ENCODE assay signal across 7 cellular contexts in the genomic region with DNA sequence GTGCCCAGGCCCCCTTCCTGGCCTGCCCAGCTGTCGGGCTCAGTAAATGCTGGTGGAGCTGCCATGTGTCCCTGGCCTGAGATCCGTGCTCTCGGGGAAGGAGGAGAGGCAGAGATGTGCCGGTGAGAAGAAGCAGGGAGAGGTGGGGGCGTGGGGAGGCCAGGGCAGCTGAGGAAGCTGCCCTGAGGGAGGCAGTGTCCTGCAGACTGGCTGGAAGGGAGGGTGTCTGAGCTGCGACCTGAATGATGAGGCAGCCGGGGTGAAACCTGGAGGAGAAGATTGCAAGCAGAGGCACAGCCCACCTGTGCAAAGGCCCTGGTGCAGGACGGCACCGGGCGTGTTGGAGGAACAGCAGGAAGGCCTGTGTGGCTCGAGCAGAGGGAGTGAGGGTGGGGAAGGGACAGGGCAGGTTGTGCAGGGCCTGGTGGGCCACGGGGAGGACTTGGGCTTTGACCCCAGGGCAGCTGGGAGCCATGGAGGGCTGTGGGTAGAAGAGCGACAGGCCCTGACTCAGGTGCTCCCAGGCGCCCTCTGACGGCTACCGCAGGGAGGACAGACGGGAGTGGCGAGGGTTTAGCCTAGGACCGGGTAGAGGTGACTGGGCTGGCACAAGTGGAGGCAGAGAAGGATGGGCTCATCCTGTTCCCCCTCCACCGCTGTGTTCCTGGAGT. TPM values are rescaled to one million over a fixed set of nuclear protein-coding genes. Genes with fewer than 3 reads are reported as not detected.
DNase-seq lines count a peak whose midpoint lies in the region; ATAC-seq and TF ChIP-seq lines count a peak whose summit lies in the region.

No MANE protein-coding gene starts in this region.

- no peaks in the 10 kb centered on the region for H3K4me1 ChIP-seq in suprapubic skin

- no peaks in the 10 kb centered on the region for H3K4me1 Mint-ChIP-seq in activated CD8-positive, alpha-beta T cell treated with anti-CD3 and anti-CD28 coated beads for 36 hours (ENCODE audit: low read depth)
- peaks cover 5% of the 10 kb centered on the region for H3K4me1 Mint-ChIP-seq in endothelial cell (ENCODE audit: unreplicated experiment)
- H3K4me1 Mint-ChIP-seq in nephron: no peaks in the 10 kb centered on the region

- H3K4me3 ChIP-seq in NB4 (ENCODE audit: low read depth, low read length) (no peak overlapping the region), suprapubic skin (no peak overlapping the region)

- TF ChIP-seq EP300 in suprapubic skin (IDR thresholded peaks at IDR 0.05): no peak

- CTCF ChIA-PET in activated CD8-positive, alpha-beta T cell treated with anti-CD3 and anti-CD28 coated beads for 36 hours (lab: Charles Lee): interaction anchor here (0.7 to 1.4 kb wide), 5 partner anchors 10 to 135 kb away, joined by 3 to 6 read pairs (median 4); a partner anchor contains a TSS

- in situ Hi-C loops in GM13976 (cut with MboI; ENCODE audit: low sequenced_read_pairs, unreplicated experiment): no loop called here

- H3K4me3 Mint-ChIP-seq in activated CD8-positive, alpha-beta T cell treated with anti-CD3 and anti-CD28 coated beads for 36 hours: no peak overlapping the region
- H3K4me3 Mint-ChIP-seq in endothelial cell (ENCODE audit: unreplicated experiment) (no peak overlapping the region), nephron (no peak overlapping the region)

- DNase-seq in GM13976 (ENCODE audit: low spot score) (peak; percentile 89), NB4 (ENCODE audit: low read depth) (peak; percentile 57), endothelial cell (ENCODE audit: low spot score) (peak; percentile 72), suprapubic skin (ENCODE audit: low spot score in 2 of 2) (no peak)
- DNase-seq in activated CD8-positive, alpha-beta T cell treated with anti-CD3 and anti-CD28 coated beads for 36 hours: peak; percentile 84

- peaks cover 33% of the 10 kb centered on the region for H3K36me3 ChIP-seq in suprapubic skin

- no peaks in the 10 kb centered on the region for H3K9me3 ChIP-seq in suprapubic skin

- peak; percentile 82 for TF ChIP-seq CTCF in GM13976 (IDR thresholded peaks at IDR 0.05; ENCODE audit: borderline replicate concordance, control extremely low read depth, extremely low read depth, insufficient read depth, missing control alignments)
- TF ChIP-seq CTCF in NB4 (IDR thresholded peaks at IDR 0.05; ENCODE audit: low read depth, low read length): peak; percentile 67
- TF ChIP-seq CTCF in activated CD8-positive, alpha-beta T cell treated with anti-CD3 and anti-CD28 coated beads for 36 hours (IDR thresholded peaks at IDR 0.05): peak; percentile 70
- peak; percentile 25 for TF ChIP-seq CTCF in endothelial cell (IDR thresholded peaks at IDR 0.05; ENCODE audit: unreplicated experiment)
- TF ChIP-seq CTCF in nephron (IDR thresholded peaks at IDR 0.05; ENCODE audit: unreplicated experiment in 3 of 3): peak; percentile 40 to 50 (median 43)
- peak; percentile 6 to 68 for TF ChIP-seq CTCF in suprapubic skin (IDR thresholded peaks at IDR 0.05)

- ATAC-seq in activated CD8-positive, alpha-beta T cell treated with anti-CD3 and anti-CD28 coated beads for 36 hours: peak; percentile 98
- ATAC-seq in GM21423 (IDR thresholded peaks at IDR 0.05; ENCODE audit: unreplicated experiment): no peak

- no peaks in the 10 kb centered on the region for H3K27me3 Mint-ChIP-seq in activated CD8-positive, alpha-beta T cell treated with anti-CD3 and anti-CD28 coated beads for 36 hours
- peaks cover 9% of the 10 kb centered on the region for H3K27me3 Mint-ChIP-seq in endothelial cell (ENCODE audit: unreplicated experiment)
- H3K27me3 Mint-ChIP-seq in nephron (ENCODE audit: low read depth): no peaks in the 10 kb centered on the region

- H3K27ac ChIP-seq in suprapubic skin: no peak overlapping the region

- intact Hi-C loops in activated CD8-positive, alpha-beta T cell treated with anti-CD3 and anti-CD28 coated beads for 36 hours (cut with micrococcal nuclease): no loop called here

- H3K9me3 Mint-ChIP-seq in activated CD8-positive, alpha-beta T cell treated with anti-CD3 and anti-CD28 coated beads for 36 hours: no peaks in the 10 kb centered on the region
- H3K9me3 Mint-ChIP-seq in endothelial cell (ENCODE audit: unreplicated experiment) (no peaks in the 10 kb centered on the region), nephron (no peaks in the 10 kb centered on the region)

- TF ChIP-seq POLR2A in NB4 (IDR thresholded peaks at IDR 0.05; ENCODE audit: extremely low read depth, insufficient read length) (no peak), suprapubic skin (IDR thresholded peaks at IDR 0.05) (no peak)

- no peaks in the 10 kb centered on the region for H3K27me3 ChIP-seq in suprapubic skin

- POLR2A ChIA-PET in activated CD8-positive, alpha-beta T cell treated with anti-CD3 and anti-CD28 coated beads for 36 hours (lab: Charles Lee): interaction anchor here (0.6 to 0.7 kb wide), 2 partner anchors 23 to 371 kb away, joined by 3 read pairs; no protein-coding TSS in a partner anchor

- WGBS in suprapubic skin: 45% methylated on average over 19 of the region's 20 CpGs

- H3K27ac Mint-ChIP-seq in activated CD8-positive, alpha-beta T cell treated with anti-CD3 and anti-CD28 coated beads for 36 hours: no peak overlapping the region
- H3K27ac Mint-ChIP-seq in endothelial cell (ENCODE audit: unreplicated experiment) (no peak overlapping the region), nephron (no peak overlapping the region)

- peaks cover 5% of the 10 kb centered on the region for H3K36me3 Mint-ChIP-seq in activated CD8-positive, alpha-beta T cell treated with anti-CD3 and anti-CD28 coated beads for 36 hours (ENCODE audit: low read depth)
- H3K36me3 Mint-ChIP-seq in endothelial cell (ENCODE audit: low read depth, unreplicated experiment) (no peaks in the 10 kb centered on the region), nephron (ENCODE audit: low read depth) (no peaks in the 10 kb centered on the region)

RNA-seq across cellular contexts. Expression of a gene that starts 14.0 kb away (rescaled TPM):
- under 1 TPM; 0.20 to 0.56 TPM for total RNA-seq in activated CD8-positive, alpha-beta T cell treated with anti-CD3 and anti-CD28 coated beads for 36 hours
- total RNA-seq in endothelial cell (ENCODE audit: unreplicated experiment) (0.38 TPM), suprapubic skin (under 1 TPM in 3 of 4 donors, not detected in 1; 0.17 to 0.87 (median 0.64) TPM)

RNA-seq across cellular contexts. Expression of a gene that starts 24.8 kb away (rescaled TPM):
- total RNA-seq in activated CD8-positive, alpha-beta T cell treated with anti-CD3 and anti-CD28 coated beads for 36 hours: 10 to 100 TPM; 55.9 to 56.8 TPM
- total RNA-seq in endothelial cell (ENCODE audit: unreplicated experiment) (63.0 TPM), suprapubic skin (10 to 100 TPM; 31.1 to 66.7 (median 35.0) TPM)

RNA-seq across cellular contexts. Expression of a gene that starts 31.9 kb away (rescaled TPM):
- total RNA-seq in activated CD8-positive, alpha-beta T cell treated with anti-CD3 and anti-CD28 coated beads for 36 hours: 10 to 100 TPM; 48.5 to 51.9 TPM
- total RNA-seq in endothelial cell (ENCODE audit: unreplicated experiment): not detected
- 1 to 10 TPM in 3 of 4 donors, under 1 TPM in 1; 0.42 to 2.5 (median 1.9) TPM for total RNA-seq in suprapubic skin

Comparison
In these comparisons a context has a peak if more than half of its experiments do, and no peak if none do; other contexts are left out.
1. DNase-seq: peak in GM13976 (single experiment), NB4 (single experiment), activated CD8-positive, alpha-beta T cell treated with anti-CD3 and anti-CD28 coated beads for 36 hours (single experiment) and endothelial cell (single experiment); none in suprapubic skin (0 of 2).
2. CTCF ChIP-seq: peak in every context shown above with its lines; median percentile 82 in GM13976; 70 in activated CD8-positive, alpha-beta T cell treated with anti-CD3 and anti-CD28 coated beads for 36 hours; 67 in NB4; 43 in nephron; 37 in suprapubic skin; 25 in endothelial cell.
3. RNA of a gene that starts 31.9 kb away (total RNA-seq): 48.5 to 51.9 TPM in activated CD8-positive, alpha-beta T cell treated with anti-CD3 and anti-CD28 coated beads for 36 hours; 0.42 to 2.5 TPM in suprapubic skin and not detected in endothelial cell (single experiment); every median in the first group is over 10 times any median in the second.